In genomic region chr5:59042201-59042600, GRCh38 we compare ENCODE assay signal across 9 cellular contexts.
A peak's percentile ranks its signal among the peaks of the same experiment; 100 is the strongest.
DNase-seq lines count a peak whose midpoint lies in the region; ATAC-seq and TF ChIP-seq lines count a peak whose summit lies in the region.
"Had no signal": no experiment of that assay in that cellular context is flagged by ENCODE, and none has a peak within 500 bp of the region (broad histone marks: within the 10 kb centered on the region; RNA-seq: fewer than 3 reads in every experiment).

No MANE protein-coding gene starts in this region.

- H3K9me3 ChIP-seq in esophagus muscularis mucosa: no peaks in the 10 kb centered on the region
- no peaks in the 10 kb centered on the region for H3K9me3 ChIP-seq in sigmoid colon

- H3K4me1 ChIP-seq in esophagus muscularis mucosa: peaks cover 18 to 49% (median 37%) of the 10 kb centered on the region in 4 donors
- H3K4me1 ChIP-seq in sigmoid colon: peaks cover 0 to 48% (median 41%) of the 10 kb centered on the region in 4 donors

- no peaks in the 10 kb centered on the region for H3K27me3 Mint-ChIP-seq in activated CD4-positive, alpha-beta T cell treated with anti-CD3 and anti-CD28 coated beads for 36 hours

- TF ChIP-seq EP300 in esophagus muscularis mucosa (IDR thresholded peaks at IDR 0.05): no peak
- TF ChIP-seq EP300 in sigmoid colon (IDR thresholded peaks at IDR 0.05): no peak

- intact Hi-C loops in activated CD4-positive, alpha-beta T cell treated with anti-CD3 and anti-CD28 coated beads for 36 hours (cut with DNase I, micrococcal nuclease): no loop called here
- intact Hi-C loops in esophagus muscularis mucosa (cut with DNase I) (no loop called here), sigmoid colon (cut with DNase I) (no loop called here)

- H3K36me3 Mint-ChIP-seq in activated CD4-positive, alpha-beta T cell treated with anti-CD3 and anti-CD28 coated beads for 36 hours (ENCODE audit: low read depth): peaks cover 17% of the 10 kb centered on the region

- no peak for TF ChIP-seq CTCF in esophagus muscularis mucosa (IDR thresholded peaks at IDR 0.05)
- no peak for TF ChIP-seq CTCF in sigmoid colon (IDR thresholded peaks at IDR 0.05)

- H3K36me3 ChIP-seq in esophagus muscularis mucosa: no peaks in the 10 kb centered on the region
- H3K36me3 ChIP-seq in sigmoid colon: no peaks in the 10 kb centered on the region

- WGBS in esophagus muscularis mucosa: 35% methylated on average over 4 of the region's 4 CpGs
- 57 to 73% methylated on average over 4 of the region's 4 CpGs for WGBS in sigmoid colon, 2 donors

- H3K9me3 Mint-ChIP-seq in activated CD4-positive, alpha-beta T cell treated with anti-CD3 and anti-CD28 coated beads for 36 hours (ENCODE audit: low read depth): no peaks in the 10 kb centered on the region

- DNase-seq in activated CD4-positive, alpha-beta T cell treated with anti-CD3 and anti-CD28 coated beads for 36 hours: no peak
- DNase-seq in activated CD4-positive, alpha-beta T cell treated with anti-CD3 and anti-CD28 coated beads, Interleukin-2, amount 50 U/mL, for 1 hour: no peak
- DNase-seq in RPMI8226: peak; percentile 20
- no peak for DNase-seq in esophagus muscularis mucosa (ENCODE audit: extremely low spot score)
- DNase-seq in sigmoid colon: no peak
- DNase-seq in putamen (ENCODE audit: low spot score): no peak
- DNase-seq: NCI-H1930 had no signal

- peaks cover 33% of the 10 kb centered on the region for H3K4me1 Mint-ChIP-seq in activated CD4-positive, alpha-beta T cell treated with anti-CD3 and anti-CD28 coated beads for 36 hours

- H3K27me3 ChIP-seq in esophagus muscularis mucosa: no peaks in the 10 kb centered on the region
- H3K27me3 ChIP-seq in sigmoid colon: no peaks in the 10 kb centered on the region

- CTCF ChIA-PET in activated CD4-positive, alpha-beta T cell treated with anti-CD3 and anti-CD28 coated beads for 36 hours (lab: Charles Lee): interaction anchor here (0.6 to 2.9 kb wide), 9 partner anchors 9 to 151 kb away, joined by 3 to 16 read pairs (median 5); no protein-coding TSS in a partner anchor

- H3K27ac ChIP-seq in esophagus muscularis mucosa (replicated peaks in 1 of 4): peak overlapping the region; percentile 2 to 37 (median 29)
- H3K27ac ChIP-seq in sigmoid colon: peak overlapping the region; percentile 33 to 91 (median 70)

- no peak for ATAC-seq in activated CD4-positive, alpha-beta T cell treated with anti-CD3 and anti-CD28 coated beads for 36 hours
- ATAC-seq in HG02759 (IDR thresholded peaks at IDR 0.05; ENCODE audit: unreplicated experiment): no peak
- no peak for ATAC-seq in HG02938 (IDR thresholded peaks at IDR 0.05; ENCODE audit: unreplicated experiment)

- TF ChIP-seq POLR2A in esophagus muscularis mucosa (IDR thresholded peaks at IDR 0.05; ENCODE audit: low read depth): no peak
- TF ChIP-seq POLR2A in sigmoid colon (IDR thresholded peaks at IDR 0.05): no peak

- POLR2A ChIA-PET in activated CD4-positive, alpha-beta T cell treated with anti-CD3 and anti-CD28 coated beads for 36 hours (lab: Charles Lee): interaction anchor here (0.8 kb wide), 1 partner anchor 22 kb away, joined by 4 read pairs; no protein-coding TSS in a partner anchor

- peak overlapping the region; percentile 81 for H3K27ac Mint-ChIP-seq in activated CD4-positive, alpha-beta T cell treated with anti-CD3 and anti-CD28 coated beads for 36 hours

- H3K4me3 Mint-ChIP-seq in activated CD4-positive, alpha-beta T cell treated with anti-CD3 and anti-CD28 coated beads for 36 hours: peak overlapping the region; percentile 36

- H3K4me3 ChIP-seq in esophagus muscularis mucosa: no peak overlapping the region
- no peak overlapping the region for H3K4me3 ChIP-seq in sigmoid colon
